ENCODE assay signal across 10 cellular contexts in the genomic region with DNA sequence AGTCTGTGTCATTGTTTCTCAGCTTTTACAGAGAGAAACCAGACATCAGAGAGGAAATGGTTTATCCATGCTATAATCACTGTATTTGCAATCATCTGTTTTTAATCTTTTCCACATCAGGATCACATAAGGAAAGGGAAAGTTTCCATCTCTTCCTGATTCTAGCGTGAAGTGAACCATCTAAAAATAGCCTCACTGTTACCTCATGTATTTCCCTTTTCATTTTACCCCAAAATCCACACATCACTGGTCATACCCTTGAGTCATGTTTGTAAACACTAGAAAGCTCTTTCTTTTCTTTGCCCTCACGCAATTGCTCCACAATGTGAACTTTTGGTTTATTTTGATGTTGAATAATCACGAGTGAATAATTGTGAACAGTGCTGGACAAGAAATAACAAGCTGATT.
DNase-seq lines count a peak whose midpoint lies in the region; FAIRE-seq and TF ChIP-seq lines count a peak whose summit lies in the region.
"Had no signal": no experiment of that assay in that cellular context is flagged by ENCODE, and none has a peak within 500 bp of the region (broad histone marks: within the 10 kb centered on the region; RNA-seq: fewer than 3 reads in every experiment).

No MANE protein-coding gene starts in this region.

- no peak for TF ChIP-seq POLR2A in GM12891 (IDR thresholded peaks at IDR 0.05; ENCODE audit: low read depth, low read length)

- no peak overlapping the region for H4K8ac ChIP-seq in mesenchymal stem cell (ENCODE audit: low read length)

- no peak overlapping the region for H3K4me2 ChIP-seq in mesenchymal stem cell (ENCODE audit: low read length, poor library complexity, severe bottlenecking)
- H3K4me2 ChIP-seq: BLaER1 had no signal

- TF ChIP-seq CTCF in bronchial epithelial cell (IDR thresholded peaks at IDR 0.05; ENCODE audit: insufficient read depth, low read length, severe bottlenecking) = no peak

- DNase-seq in HT1080 (ENCODE audit: low read depth) (peak; percentile 53), bronchial epithelial cell (ENCODE audit: low read depth) (peak; percentile 98), mesenchymal stem cell (peak; percentile 97), GM12891 (ENCODE audit: insufficient read length, low spot score) (no peak), G401 (ENCODE audit: low spot score) (no peak), NCI-H524 treated with DMSO at 0.1 percent for 48 hours (lab: John Stamatoyannopoulos, UW) (no peak), HT-29 (ENCODE audit: low spot score) (no peak)
- DNase-seq: NCI-H146 had no signal

- no peak overlapping the region for H2BK12ac ChIP-seq in mesenchymal stem cell (ENCODE audit: low read length in 2 of 2)

- H3K14ac ChIP-seq in mesenchymal stem cell (ENCODE audit: low read length in 2 of 2) = no peak overlapping the region

- in situ Hi-C loops in G401 (cut with HindIII; ENCODE audit: low sequenced_read_pairs) = no loop called here

- no peak overlapping the region for H2BK120ac ChIP-seq in mesenchymal stem cell (ENCODE audit: low read depth, low read length)

- H3K79me1 ChIP-seq in mesenchymal stem cell (replicated peaks; ENCODE audit: low read length, poor library complexity, severe bottlenecking) = no peaks in the 10 kb centered on the region

- H3K27ac ChIP-seq in ACC112 (ENCODE audit: low read depth, low read length) = peak overlapping the region; percentile 92
- H3K27ac ChIP-seq in mesenchymal stem cell (ENCODE audit: low read length, poor library complexity, severe bottlenecking) = no peak overlapping the region
- H3K27ac ChIP-seq: BLaER1 had no signal

- WGBS in mesenchymal stem cell = 41% methylated on average over 3 of the region's 3 CpGs

- no peak overlapping the region for H2AK5ac ChIP-seq in mesenchymal stem cell (ENCODE audit: low read length, severe bottlenecking)

- no peaks in the 10 kb centered on the region for H3K79me2 ChIP-seq in ACC112 (ENCODE audit: control insufficient read depth, insufficient read depth, low read length, unreplicated experiment)

- H3K4me1 ChIP-seq in ACC112 (ENCODE audit: control insufficient read depth, insufficient read depth, low read length, unreplicated experiment) = peaks cover 27% of the 10 kb centered on the region
- H3K4me1 ChIP-seq in mesenchymal stem cell (ENCODE audit: control insufficient read depth, insufficient read depth, low read depth, low read length) = no peaks in the 10 kb centered on the region

- H3K9ac ChIP-seq in mesenchymal stem cell (ENCODE audit: low read length) = peak overlapping the region; percentile 83
- H3K9ac ChIP-seq: BLaER1 had no signal

- H3K36me3 ChIP-seq in ACC112 (ENCODE audit: insufficient read depth, low read length) = no peaks in the 10 kb centered on the region
- H3K36me3 ChIP-seq in bronchial epithelial cell (ENCODE audit: control insufficient read depth, insufficient read depth, low read length) = no peaks in the 10 kb centered on the region
- H3K36me3 ChIP-seq in mesenchymal stem cell (ENCODE audit: control insufficient read depth in 1 of 2, insufficient read depth in 2 of 2, low read depth in 1 of 2, low read length in 2 of 2) = no peaks in the 10 kb centered on the region
- H3K36me3 ChIP-seq: BLaER1 had no signal

- no peaks in the 10 kb centered on the region for H3K9me3 ChIP-seq in mesenchymal stem cell (ENCODE audit: control insufficient read depth, low read length)
- H3K9me3 ChIP-seq: BLaER1 had no signal

- H2BK5ac ChIP-seq in mesenchymal stem cell (ENCODE audit: low read depth, low read length, poor library complexity, severe bottlenecking) = no peak overlapping the region

- no peak overlapping the region for H3K23ac ChIP-seq in mesenchymal stem cell (ENCODE audit: low read length in 2 of 2)

- H2BK15ac ChIP-seq in mesenchymal stem cell (ENCODE audit: low read depth, poor library complexity, severe bottlenecking) = no peak overlapping the region

- no peaks in the 10 kb centered on the region for H3K27me3 ChIP-seq in ACC112 (ENCODE audit: insufficient read depth, low read length)
- no peaks in the 10 kb centered on the region for H3K27me3 ChIP-seq in bronchial epithelial cell (ENCODE audit: control insufficient read depth, insufficient read depth, low read length)
- no peaks in the 10 kb centered on the region for H3K27me3 ChIP-seq in mesenchymal stem cell (ENCODE audit: control insufficient read depth in 1 of 2, insufficient read depth in 1 of 2, low read length in 2 of 2)
- H3K27me3 ChIP-seq: BLaER1 had no signal

- H3K4me3 ChIP-seq in ACC112 (ENCODE audit: low read depth, low read length) (peak overlapping the region; percentile 59), bronchial epithelial cell (ENCODE audit: low read depth, low read length) (no peak overlapping the region), mesenchymal stem cell (ENCODE audit: insufficient read depth in 1 of 2, low read depth in 1 of 2, low read length in 2 of 2) (no peak overlapping the region)
- H3K4me3 ChIP-seq: BLaER1 had no signal

- FAIRE-seq in bronchial epithelial cell (lab: Jason Lieb, UNC) = no peak
- no peak for FAIRE-seq in GM12891 (lab: Jason Lieb, UNC)

- no peak overlapping the region for H3K4ac ChIP-seq in mesenchymal stem cell (ENCODE audit: low read depth in 1 of 2, low read length in 2 of 2)

- H3K18ac ChIP-seq in mesenchymal stem cell (ENCODE audit: low read depth in 1 of 2, low read length in 2 of 2) = no peak overlapping the region

- peak overlapping the region; percentile 70 for H2AFZ ChIP-seq in ACC112 (ENCODE audit: low read length, unreplicated experiment)
- no peak overlapping the region for H2AFZ ChIP-seq in mesenchymal stem cell (ENCODE audit: low read depth, low read length)

- H4K91ac ChIP-seq in mesenchymal stem cell (ENCODE audit: low read length) = no peak overlapping the region

TF ChIP-seq in GM12891, 5 proteins besides CTCF, POLR2A, EP300 and RAD21:
- TF ChIP-seq PAX5 (IDR thresholded peaks at IDR 0.05; ENCODE audit: insufficient read depth, low read length, severe bottlenecking) = no peak
- TF ChIP-seq TAF1 (IDR thresholded peaks at IDR 0.05; ENCODE audit: low read depth, low read length) = no peak
- no peak for TF ChIP-seq SPI1 (IDR thresholded peaks at IDR 0.05; ENCODE audit: low read depth, low read length)
- no peak for TF ChIP-seq POU2F2 (IDR thresholded peaks at IDR 0.05; ENCODE audit: low read depth, low read length)
- TF ChIP-seq POLR2AphosphoS5 (IDR thresholded peaks at IDR 0.05; ENCODE audit: low read depth, low read length) = no peak

Comparison
In these comparisons a context has a peak if more than half of its experiments do, and no peak if none do; other contexts are left out.
1. DNase-seq: peak in HT1080 (single experiment), bronchial epithelial cell (single experiment) and mesenchymal stem cell (single experiment); none in GM12891 (single experiment), G401 (single experiment), NCI-H524 treated with DMSO at 0.1 percent for 48 hours (single experiment) and HT-29 (single experiment).